In the genomic region with DNA sequence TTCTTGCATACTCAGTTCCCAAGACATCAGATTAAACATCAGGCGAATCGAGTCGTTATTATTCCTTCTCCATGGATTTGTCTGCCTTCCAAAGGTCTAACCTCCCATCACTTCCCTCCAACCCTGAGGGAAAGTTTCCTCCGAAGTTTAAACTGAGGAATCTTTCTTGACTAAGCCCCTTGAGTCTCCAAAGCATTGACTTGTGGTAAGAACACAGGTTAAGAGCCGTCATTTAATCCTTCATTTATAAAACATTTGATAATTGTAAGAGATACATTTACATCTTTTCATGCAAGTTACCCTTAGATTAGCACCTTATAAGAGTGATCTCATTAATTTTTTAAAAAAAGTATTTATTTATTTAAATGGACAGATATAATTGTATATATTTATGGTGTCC, we compare ENCODE assay signal across 4 cellular contexts.
"Had no signal": no experiment of that assay in that cellular context is flagged by ENCODE, and none has a peak within 500 bp of the region (broad histone marks: within the 10 kb centered on the region; RNA-seq: fewer than 3 reads in every experiment).

OR7A10 (minus strand) TSS at position 101 of the 400 bp plus-strand sequence. CDS start 7,045 bp downstream, outside the sequence.

- DNase-seq: IMR-90, KBM-7, KG1 had no signal

- H3K27ac Mint-ChIP-seq: IgD-negative memory B cell had no signal

- H3K4me3 Mint-ChIP-seq: IgD-negative memory B cell had no signal

- H3K36me3 Mint-ChIP-seq: IgD-negative memory B cell had no signal
